16 cellular contexts compared by ENCODE assay signal in genomic region chr4:1842339-1842895, GRCh38. TPM values are rescaled to one million over a fixed set of nuclear protein-coding genes. Genes with fewer than 3 reads are reported as not detected.
A peak's percentile ranks its signal among the peaks of the same experiment; 100 is the strongest.
DNase-seq lines count a peak whose midpoint lies in the region; ATAC-seq, FAIRE-seq and TF ChIP-seq lines count a peak whose summit lies in the region.
"Had no signal": no experiment of that assay in that cellular context is flagged by ENCODE, and none has a peak within 500 bp of the region (broad histone marks: within the 10 kb centered on the region; RNA-seq: fewer than 3 reads in every experiment).

No MANE protein-coding gene starts in this region.

- peak overlapping the region; percentile 26; the same call in 1 of the 2 replicates for H3K14ac ChIP-seq in IMR-90 (replicated peaks; ENCODE audit: low read depth, low read length)

- H3K9me1 ChIP-seq in IMR-90 (ENCODE audit: insufficient read depth, low read length), result peaks cover 18% of the 10 kb centered on the region

- no peak overlapping the region for H3K4me3 Mint-ChIP-seq in Caco-2 (ENCODE audit: unreplicated experiment)
- H3K4me3 Mint-ChIP-seq in chondrocyte (ENCODE audit: unreplicated experiment), result no peak overlapping the region
- H3K4me3 Mint-ChIP-seq in stimulated activated memory B cell treated with anti-CD40 and anti-IgM and Interleukin-4, amounts not matched to agents 10 μg/mL and 1 μg/mL and 100 μg/mL, for 72 hours, result no peak overlapping the region
- H3K4me3 Mint-ChIP-seq: nephron progenitor cell; T-helper 1 cell treated with Interleukin-12 subunit alpha and Interleukin-12 subunit beta and Interleukin-4 antibody, amounts not matched to agents 30 μg/mL and 1 μg/mL, for 36 hours had no signal

- DNase-seq in Caco-2, result no peak
- DNase-seq in IMR-90, result no peak
- DNase-seq in chondrocyte (ENCODE audit: low spot score), result no peak
- no peak for DNase-seq in HepG2 (ENCODE audit: low spot score)
- no peak for DNase-seq in esophagus muscularis mucosa (ENCODE audit: extremely low spot score)
- no peak for DNase-seq in activated CD8-positive, alpha-beta memory T cell treated with anti-CD3 and anti-CD28 coated beads for 24 hours
- DNase-seq: activated naive CD4-positive, alpha-beta T cell treated with Interleukin-2 at 50 U/mL for 16 hours; head of caudate nucleus; islet precursor cell; NCI-H187; nephron progenitor cell; stimulated activated CD4-positive, alpha-beta T cell treated with anti-CD3 and anti-CD28 coated beads, Interleukin-1b, Interleukin-23, amount 100 ng/mL, for 48 hours had no signal

- no peak overlapping the region for H3K18ac ChIP-seq in IMR-90 (ENCODE audit: low read depth, low read length)

- CTCF ChIA-PET in Caco-2 (lab: Charles Lee) (no interaction called here), IMR-90 (lab: Yijun Ruan, JAX) (interaction anchor here (1.5 kb wide), 1 partner anchor 68 kb away, joined by 6 read pairs; no protein-coding TSS in a partner anchor), HepG2 (lab: Yijun Ruan, JAX; ENCODE audit: low intra/inter-chr PET ratio, low total read pairs) (no interaction called here)

- dilution Hi-C loops in IMR-90 (cut with HindIII; ENCODE audit: low sequenced_read_pairs, unreplicated experiment), result no loop called here

- no peak overlapping the region for H2BK15ac ChIP-seq in IMR-90 (ENCODE audit: low read depth, low read length)

- peaks cover 18 to 69% of the 10 kb centered on the region in 2 experiments for H3K79me1 ChIP-seq in IMR-90 (ENCODE audit: low read depth in 1 of 2, low read length in 2 of 2)

- no peak for TF ChIP-seq POLR2A in IMR-90 (IDR thresholded peaks at IDR 0.05; ENCODE audit: low read depth, low read length)
- TF ChIP-seq POLR2A in HepG2 (IDR thresholded peaks at IDR 0.05; ENCODE audit: insufficient read depth in 1 of 2, low read depth in 2 of 2, low read length in 2 of 2), result no peak
- TF ChIP-seq POLR2A in esophagus muscularis mucosa (IDR thresholded peaks at IDR 0.05; ENCODE audit: low read depth), result no peak

- H3K9me3 Mint-ChIP-seq in Caco-2 (ENCODE audit: unreplicated experiment), result no peaks in the 10 kb centered on the region
- H3K9me3 Mint-ChIP-seq in chondrocyte (ENCODE audit: low read depth), result no peaks in the 10 kb centered on the region
- H3K9me3 Mint-ChIP-seq in stimulated activated memory B cell treated with anti-CD40 and anti-IgM and Interleukin-4, amounts not matched to agents 10 μg/mL and 1 μg/mL and 100 μg/mL, for 72 hours, result no peaks in the 10 kb centered on the region
- H3K9me3 Mint-ChIP-seq: nephron progenitor cell; T-helper 1 cell treated with Interleukin-12 subunit alpha and Interleukin-12 subunit beta and Interleukin-4 antibody, amounts not matched to agents 30 μg/mL and 1 μg/mL, for 36 hours had no signal

- POLR2A ChIA-PET in Caco-2 (lab: Charles Lee), result no interaction called here
- POLR2A ChIA-PET in IMR-90 (lab: Charles Lee; ENCODE audit: unreplicated experiment), result no interaction called here
- POLR2A ChIA-PET in HepG2 (lab: Yijun Ruan, JAX), result no interaction called here

- H3K36me3 ChIP-seq in Caco-2 (ENCODE audit: control insufficient read depth, insufficient read depth, low read length), result no peaks in the 10 kb centered on the region; the same call in 1 of the 2 replicates
- peaks cover 39% of the 10 kb centered on the region for H3K36me3 ChIP-seq in IMR-90 (ENCODE audit: control insufficient read depth, insufficient read depth, low read length)
- H3K36me3 ChIP-seq in HepG2 (replicated peaks in 1 of 2; ENCODE audit: control insufficient read depth in 1 of 2, insufficient read depth in 2 of 2, low read length in 2 of 2), result peaks cover 34 to 73% of the 10 kb centered on the region in 2 experiments
- peaks cover 36 to 90% (median 80%) of the 10 kb centered on the region in 4 donors for H3K36me3 ChIP-seq in esophagus muscularis mucosa

- peak overlapping the region; percentile 84 for H2AK9ac ChIP-seq in IMR-90 (replicated peaks; ENCODE audit: low read depth, low read length, poor library complexity)

- in situ Hi-C loops in IMR-90 (cut with MboI; ENCODE audit: low sequenced_read_pairs), result no loop called here
- in situ Hi-C loops in HepG2 (cut with HindIII; ENCODE audit: extremely low pct_ligation_motif_present, low pct_unique_long_range_greater_than_20kb), result no loop called here

- H3K4me3 ChIP-seq in Caco-2 (ENCODE audit: low read depth, low read length), result no peak overlapping the region
- no peak overlapping the region for H3K4me3 ChIP-seq in IMR-90 (ENCODE audit: insufficient read depth, low read depth, low read length)
- no peak overlapping the region for H3K4me3 ChIP-seq in HepG2 (replicated peaks in 1 of 3; ENCODE audit: insufficient read depth in 1 of 3, low read depth in 2 of 3, low read length in 3 of 3)
- H3K4me3 ChIP-seq in esophagus muscularis mucosa, result no peak overlapping the region

- H2BK5ac ChIP-seq in IMR-90 (ENCODE audit: low read depth, low read length, poor library complexity, severe bottlenecking), result peak overlapping the region; percentile 31

- no peak overlapping the region for H3K9ac ChIP-seq in IMR-90 (ENCODE audit: low read depth, low read length)
- no peak overlapping the region for H3K9ac ChIP-seq in HepG2 (ENCODE audit: insufficient read depth, low read depth, low read length)

- H3K27ac Mint-ChIP-seq in Caco-2 (ENCODE audit: unreplicated experiment) (peak overlapping the region; percentile 60), chondrocyte (ENCODE audit: unreplicated experiment) (peak overlapping the region; percentile 90)
- no peak overlapping the region for H3K27ac Mint-ChIP-seq in stimulated activated memory B cell treated with anti-CD40 and anti-IgM and Interleukin-4, amounts not matched to agents 10 μg/mL and 1 μg/mL and 100 μg/mL, for 72 hours
- H3K27ac Mint-ChIP-seq: T-helper 1 cell treated with Interleukin-12 subunit alpha and Interleukin-12 subunit beta and Interleukin-4 antibody, amounts not matched to agents 30 μg/mL and 1 μg/mL, for 36 hours had no signal

- H3K9me3 ChIP-seq in Caco-2 (no peaks in the 10 kb centered on the region), IMR-90 (ENCODE audit: control insufficient read depth, insufficient read depth, low read length) (no peaks in the 10 kb centered on the region), HepG2 (ENCODE audit: low read length) (no peaks in the 10 kb centered on the region), esophagus muscularis mucosa (no peaks in the 10 kb centered on the region)

- WGBS in IMR-90 (ENCODE audit: extremely low coverage in 2 of 2, insufficient read length in 1 of 2), 2 experiments, result 88% methylated on average over 5 of the region's 13 CpGs; no CpG with 5 or more reads in 1 of the 2 experiments
- 100% methylated on average over 11 of the region's 13 CpGs for WGBS in HepG2 (ENCODE audit: low lambda C conversion rate)
- WGBS in esophagus muscularis mucosa, result 89% methylated on average over 7 of the region's 13 CpGs

- FAIRE-seq in HepG2 (lab: Jason Lieb, UNC), result no peak

- H2AFZ ChIP-seq in IMR-90 (replicated peaks; ENCODE audit: low read length, poor library complexity), result peak overlapping the region; percentile 81
- H2AFZ ChIP-seq in HepG2 (ENCODE audit: low read length), result no peak overlapping the region

- TF ChIP-seq EP300 in HepG2 (IDR thresholded peaks at IDR 0.05; ENCODE audit: low read depth in 2 of 2, low read length in 2 of 2) (no peak), HepG2 (CRISPR knock-in tag; IDR thresholded peaks at IDR 0.05; ENCODE audit: borderline replicate concordance) (no peak), esophagus muscularis mucosa (IDR thresholded peaks at IDR 0.05) (no peak)

- BruUV-seq in Caco-2 (replicated peaks; lab: Mats Ljungman, UMichigan) (no TSS peak), IMR-90 (replicated peaks; lab: Mats Ljungman, UMichigan) (no TSS peak), HepG2 (replicated peaks; lab: Mats Ljungman, UMichigan) (no TSS peak)

- peak overlapping the region; percentile 24 for H2BK120ac ChIP-seq in IMR-90 (ENCODE audit: low read depth, low read length)

- H3K27me3 Mint-ChIP-seq in Caco-2 (ENCODE audit: insufficient read depth, unreplicated experiment), result no peaks in the 10 kb centered on the region
- H3K27me3 Mint-ChIP-seq in chondrocyte (ENCODE audit: low read depth), result no peaks in the 10 kb centered on the region
- H3K27me3 Mint-ChIP-seq in stimulated activated memory B cell treated with anti-CD40 and anti-IgM and Interleukin-4, amounts not matched to agents 10 μg/mL and 1 μg/mL and 100 μg/mL, for 72 hours, result no peaks in the 10 kb centered on the region

- no peak overlapping the region for H4K5ac ChIP-seq in IMR-90 (ENCODE audit: low read depth, low read length)

- ATAC-seq in IMR-90 (ENCODE audit: low read depth) (peak; percentile 35), HepG2 (peak; percentile 44), GM18909 (IDR thresholded peaks at IDR 0.05; ENCODE audit: poor library complexity, unreplicated experiment) (no peak)
- no peak for ATAC-seq in stimulated activated memory B cell treated with anti-CD40 and anti-IgM and Interleukin-4, amounts not matched to agents 10 μg/mL and 1 μg/mL and 100 μg/mL, for 72 hours
- ATAC-seq: esophagus mucosa had no signal

- H3K4me2 ChIP-seq in IMR-90 (ENCODE audit: low read depth, low read length), result no peak overlapping the region
- H3K4me2 ChIP-seq in HepG2 (ENCODE audit: low read depth, low read length), result no peak overlapping the region

- no peaks in the 10 kb centered on the region for H3K4me1 Mint-ChIP-seq in Caco-2 (ENCODE audit: low read depth, unreplicated experiment)
- peaks cover 30% of the 10 kb centered on the region for H3K4me1 Mint-ChIP-seq in chondrocyte (ENCODE audit: low read depth)
- peaks cover 10% of the 10 kb centered on the region for H3K4me1 Mint-ChIP-seq in stimulated activated memory B cell treated with anti-CD40 and anti-IgM and Interleukin-4, amounts not matched to agents 10 μg/mL and 1 μg/mL and 100 μg/mL, for 72 hours

- peak overlapping the region; percentile 60; the same call in 1 of the 2 replicates for H2AK5ac ChIP-seq in IMR-90 (ENCODE audit: low read depth, low read length)

- no peak overlapping the region for H3K23ac ChIP-seq in IMR-90 (ENCODE audit: low read depth, low read length)

- H3K36me3 Mint-ChIP-seq in Caco-2 (ENCODE audit: insufficient read depth, unreplicated experiment) (peaks cover 73% of the 10 kb centered on the region), chondrocyte (ENCODE audit: low read depth) (peaks cover 10% of the 10 kb centered on the region)
- peaks cover 59% of the 10 kb centered on the region for H3K36me3 Mint-ChIP-seq in stimulated activated memory B cell treated with anti-CD40 and anti-IgM and Interleukin-4, amounts not matched to agents 10 μg/mL and 1 μg/mL and 100 μg/mL, for 72 hours

- H3K27ac ChIP-seq in IMR-90 (ENCODE audit: insufficient read depth, low read length) (peak overlapping the region; percentile 59), HepG2 (ENCODE audit: extremely low read length, insufficient read depth, low read length) (no peak overlapping the region), esophagus muscularis mucosa (replicated peaks in 1 of 4) (peak overlapping the region in 1 of 4 donors; percentile 37)

- intact Hi-C loops in Caco-2 (cut with micrococcal nuclease; ENCODE audit: unreplicated experiment) (no loop called here), IMR-90 (cut with micrococcal nuclease) (loop anchor here (2.0 kb wide), 1 partner anchor 56 kb away; no protein-coding TSS in a partner anchor), HepG2 (cut with micrococcal nuclease; ENCODE audit: unreplicated experiment) (no loop called here), esophagus muscularis mucosa (cut with DNase I) (no loop called here)

- H3K4me1 ChIP-seq in Caco-2 (no peaks in the 10 kb centered on the region), IMR-90 (ENCODE audit: control insufficient read depth, insufficient read depth, low read length) (peaks cover 21% of the 10 kb centered on the region), HepG2 (ENCODE audit: insufficient read depth, low read length) (no peaks in the 10 kb centered on the region), esophagus muscularis mucosa (peaks cover 9 to 31% (median 24%) of the 10 kb centered on the region in 4 donors)

- H3K56ac ChIP-seq in IMR-90 (ENCODE audit: extremely low read depth, insufficient read depth, low read length), result no peak overlapping the region

- H2BK20ac ChIP-seq in IMR-90 (ENCODE audit: low read depth, low read length), result peak overlapping the region; percentile 40; the same call in 1 of the 2 replicates

- peaks cover 10% of the 10 kb centered on the region for H3K79me2 ChIP-seq in HepG2 (ENCODE audit: insufficient read depth, low read length)

- TF ChIP-seq CTCF in Caco-2 (IDR thresholded peaks at IDR 0.05; ENCODE audit: insufficient read depth in 1 of 2, low read depth in 1 of 2, low read length in 1 of 2, severe bottlenecking in 1 of 2, unreplicated experiment in 1 of 2) (no peak), IMR-90 (conservative IDR thresholded peaks at IDR 0.05; ENCODE audit: low read depth, low read length) (no peak), chondrocyte (IDR thresholded peaks at IDR 0.05) (no peak), HepG2 (CRISPR knock-in tag; IDR thresholded peaks at IDR 0.05) (no peak), esophagus muscularis mucosa (IDR thresholded peaks at IDR 0.05) (no peak)

- peaks cover 30% of the 10 kb centered on the region for H4K20me1 ChIP-seq in IMR-90 (ENCODE audit: insufficient read depth, low read length)
- H4K20me1 ChIP-seq in HepG2 (ENCODE audit: insufficient read depth, low read length), result no peaks in the 10 kb centered on the region; the same call in 1 of the 2 replicates

- peak overlapping the region in 1 of 2 experiments; percentile 58; a peak in 2 of 4 replicates for H4K8ac ChIP-seq in IMR-90 (ENCODE audit: low read depth in 2 of 2, low read length in 2 of 2)

- peak overlapping the region; percentile 49; the same call in 1 of the 2 replicates for H3K4ac ChIP-seq in IMR-90 (ENCODE audit: low read depth, low read length)

- H3K27me3 ChIP-seq in Caco-2 (replicated peaks; ENCODE audit: control insufficient read depth, insufficient read depth, low read length) (no peaks in the 10 kb centered on the region), IMR-90 (ENCODE audit: control insufficient read depth, insufficient read depth, low read length) (no peaks in the 10 kb centered on the region), HepG2 (ENCODE audit: control insufficient read depth in 1 of 2, insufficient read depth in 2 of 2, low read length in 2 of 2) (no peaks in the 10 kb centered on the region), esophagus muscularis mucosa (no peaks in the 10 kb centered on the region)

- peak overlapping the region; percentile 9 for H4K91ac ChIP-seq in IMR-90 (ENCODE audit: insufficient read depth, low read depth, low read length)

- TF ChIP-seq RAD21 in IMR-90 (IDR thresholded peaks at IDR 0.05; ENCODE audit: low read length), result no peak
- no peak for TF ChIP-seq RAD21 in HepG2 (CRISPR knock-in tag; IDR thresholded peaks at IDR 0.05)

RNA-seq across cellular contexts. Expression of gene LETM1, which starts 13.5 kb away (rescaled TPM):
- total RNA-seq in Caco-2 (2022) (63.9 and 68.9 TPM in 2 replicates), IMR-90 (2012; rRNA removed) (49.3 and 68.0 TPM in 2 replicates), chondrocyte (39.6 to 45.2 TPM (median 41.3 TPM) in 3 replicates), HepG2 (2016; rRNA removed; fragmentation: Illumina TruSeq; extraction: Trizol) (29.4 and 41.6 TPM in 2 replicates), esophagus muscularis mucosa (10 to 100 TPM; 23.7 to 34.7 (median 33.3) TPM)
- polyA plus RNA-seq in IMR-90 (2012; rRNA removed) (25.0 and 28.2 TPM in 2 replicates), HepG2 (2011; rRNA removed) (9.7 and 14.7 TPM in 2 replicates)
- polyA plus RNA-seq in IMR-90 (2012; cell fraction: cytosol; rRNA removed), result 14.8 and 16.4 TPM in 2 replicates
- 60.7 and 127 TPM in 2 replicates for polyA plus RNA-seq in IMR-90 (2012; cell fraction: nucleus; rRNA removed; ENCODE audit: low replicate concordance)
- total RNA-seq in HepG2 (2016; cell fraction: cytosol; rRNA removed; fragmentation: Illumina TruSeq; extraction: Trizol; ENCODE audit: low read depth), result 5.3 and 7.1 TPM in 2 replicates
- total RNA-seq in HepG2 (2016; cell fraction: insoluble cytoplasmic fraction; rRNA removed; fragmentation: Illumina TruSeq; extraction: Trizol), result 25.4 and 43.2 TPM in 2 replicates
- total RNA-seq in HepG2 (2016; cell fraction: membrane; rRNA removed; fragmentation: Illumina TruSeq; extraction: Trizol), result 10.6 and 10.8 TPM in 2 replicates
- total RNA-seq in HepG2 (2016; cell fraction: nucleus; rRNA removed; fragmentation: Illumina TruSeq; extraction: Trizol), result 39.8 and 46.4 TPM in 2 replicates
- 6.3 and 8.5 TPM in 2 replicates for polyA plus RNA-seq in HepG2 (2011; cell fraction: cytosol; rRNA removed)
- 56.2 and 61.1 TPM in 2 replicates for polyA plus RNA-seq in HepG2 (2011; cell fraction: nucleus; rRNA removed)
- 12.6 and 16.7 TPM in 2 replicates for polyA plus RNA-seq in HepG2 (2012)
- 1.6 and 2.1 TPM in 2 replicates for polyA plus RNA-seq in HepG2 (2016; cell fraction: cytosol; fragmentation: Illumina TruSeq; extraction: Trizol; ENCODE audit: low read depth)
- 14.8 and 19.6 TPM in 2 replicates for polyA plus RNA-seq in HepG2 (2016; cell fraction: insoluble cytoplasmic fraction; fragmentation: Illumina TruSeq; extraction: Trizol; ENCODE audit: low read depth)
- 3.7 and 4.3 TPM in 2 replicates for polyA plus RNA-seq in HepG2 (2016; cell fraction: membrane; fragmentation: Illumina TruSeq; extraction: Trizol; ENCODE audit: low read depth)
- polyA plus RNA-seq in HepG2 (2016; cell fraction: nucleus; fragmentation: Illumina TruSeq; extraction: Trizol; ENCODE audit: insufficient read depth, low read depth), result 74.4 and 84.9 TPM in 2 replicates
- 41.3 and 51.6 TPM in 2 replicates for polyA minus RNA-seq in HepG2 (2011; rRNA and poly(A)+ RNA removed; ENCODE audit: low replicate concordance)
- 26.3 and 30.1 TPM in 2 replicates for polyA minus RNA-seq in HepG2 (2011; cell fraction: cytosol; rRNA and poly(A)+ RNA removed)
- polyA minus RNA-seq in HepG2 (2011; cell fraction: nucleus; rRNA and poly(A)+ RNA removed), result 21.1 and 31.3 TPM in 2 replicates

RNA-seq across cellular contexts. Expression of gene NSD2, which starts 28.8 kb away (rescaled TPM):
- total RNA-seq in Caco-2 (2022), result 113 and 122 TPM in 2 replicates
- total RNA-seq in IMR-90 (2012; rRNA removed), result 62.2 and 68.1 TPM in 2 replicates
- 29.4 and 35.9 TPM in 2 replicates for polyA plus RNA-seq in IMR-90 (2012; rRNA removed)
- 16.7 and 21.3 TPM in 2 replicates for polyA plus RNA-seq in IMR-90 (2012; cell fraction: cytosol; rRNA removed)
- polyA plus RNA-seq in IMR-90 (2012; cell fraction: nucleus; rRNA removed; ENCODE audit: low replicate concordance), result 73.1 and 75.4 TPM in 2 replicates
- total RNA-seq in chondrocyte, result 46.9 to 56.5 TPM (median 53.5 TPM) in 3 replicates
- 62.0 and 65.9 TPM in 2 replicates for total RNA-seq in HepG2 (2016; rRNA removed; fragmentation: Illumina TruSeq; extraction: Trizol)
- total RNA-seq in HepG2 (2016; cell fraction: cytosol; rRNA removed; fragmentation: Illumina TruSeq; extraction: Trizol; ENCODE audit: low read depth), result 184 and 195 TPM in 2 replicates
- total RNA-seq in HepG2 (2016; cell fraction: insoluble cytoplasmic fraction; rRNA removed; fragmentation: Illumina TruSeq; extraction: Trizol), result 53.2 and 63.6 TPM in 2 replicates
- total RNA-seq in HepG2 (2016; cell fraction: membrane; rRNA removed; fragmentation: Illumina TruSeq; extraction: Trizol), result 147 and 176 TPM in 2 replicates
- total RNA-seq in HepG2 (2016; cell fraction: nucleus; rRNA removed; fragmentation: Illumina TruSeq; extraction: Trizol), result 58.7 and 66.8 TPM in 2 replicates
- polyA plus RNA-seq in HepG2 (2011; rRNA removed), result 19.4 and 22.0 TPM in 2 replicates
- 11.1 and 12.8 TPM in 2 replicates for polyA plus RNA-seq in HepG2 (2011; cell fraction: cytosol; rRNA removed)
- polyA plus RNA-seq in HepG2 (2011; cell fraction: nucleus; rRNA removed), result 56.9 and 75.7 TPM in 2 replicates
- polyA plus RNA-seq in HepG2 (2012), result 26.3 and 32.9 TPM in 2 replicates
- 11.4 and 12.5 TPM in 2 replicates for polyA plus RNA-seq in HepG2 (2016; cell fraction: cytosol; fragmentation: Illumina TruSeq; extraction: Trizol; ENCODE audit: low read depth)
- 37.5 and 47.3 TPM in 2 replicates for polyA plus RNA-seq in HepG2 (2016; cell fraction: insoluble cytoplasmic fraction; fragmentation: Illumina TruSeq; extraction: Trizol; ENCODE audit: low read depth)
- 30.1 and 30.2 TPM in 2 replicates for polyA plus RNA-seq in HepG2 (2016; cell fraction: membrane; fragmentation: Illumina TruSeq; extraction: Trizol; ENCODE audit: low read depth)
- 107 and 112 TPM in 2 replicates for polyA plus RNA-seq in HepG2 (2016; cell fraction: nucleus; fragmentation: Illumina TruSeq; extraction: Trizol; ENCODE audit: insufficient read depth, low read depth)
- 72.2 and 123 TPM in 2 replicates for polyA minus RNA-seq in HepG2 (2011; rRNA and poly(A)+ RNA removed; ENCODE audit: low replicate concordance)
- 27.9 and 31.4 TPM in 2 replicates for polyA minus RNA-seq in HepG2 (2011; cell fraction: cytosol; rRNA and poly(A)+ RNA removed)
- polyA minus RNA-seq in HepG2 (2011; cell fraction: nucleus; rRNA and poly(A)+ RNA removed), result 66.3 and 67.3 TPM in 2 replicates
- total RNA-seq in esophagus muscularis mucosa, result 10 to 100 TPM; 31.8 to 44.2 (median 37.5) TPM

RNA-seq across cellular contexts. Expression of gene FGFR3, which starts 49.3 kb away (rescaled TPM):
- total RNA-seq in Caco-2 (2022) (112 and 132 TPM in 2 replicates), IMR-90 (2012; rRNA removed) (0.18 and 0.28 TPM in 2 replicates), chondrocyte (1.3 to 4.3 TPM (median 3.4 TPM) in 3 replicates), HepG2 (2016; rRNA removed; fragmentation: Illumina TruSeq; extraction: Trizol) (40.2 and 103 TPM in 2 replicates), esophagus muscularis mucosa (1 to 10 TPM; 1.2 to 2.0 (median 1.6) TPM)
- polyA plus RNA-seq in IMR-90 (2012; rRNA removed) (0.67 and 0.93 TPM in 2 replicates), HepG2 (2011; rRNA removed) (109 and 159 TPM in 2 replicates)
- 0.34 and 0.74 TPM in 2 replicates for polyA plus RNA-seq in IMR-90 (2012; cell fraction: cytosol; rRNA removed)
- polyA plus RNA-seq in IMR-90 (2012; cell fraction: nucleus; rRNA removed; ENCODE audit: low replicate concordance), result 0.93 and 4.6 TPM in 2 replicates
- total RNA-seq in HepG2 (2016; cell fraction: cytosol; rRNA removed; fragmentation: Illumina TruSeq; extraction: Trizol; ENCODE audit: low read depth), result 18.3 and 22.4 TPM in 2 replicates
- 38.7 and 106 TPM in 2 replicates for total RNA-seq in HepG2 (2016; cell fraction: insoluble cytoplasmic fraction; rRNA removed; fragmentation: Illumina TruSeq; extraction: Trizol)
- total RNA-seq in HepG2 (2016; cell fraction: membrane; rRNA removed; fragmentation: Illumina TruSeq; extraction: Trizol), result 39.4 and 45.4 TPM in 2 replicates
- total RNA-seq in HepG2 (2016; cell fraction: nucleus; rRNA removed; fragmentation: Illumina TruSeq; extraction: Trizol), result 114 and 144 TPM in 2 replicates
- polyA plus RNA-seq in HepG2 (2011; cell fraction: cytosol; rRNA removed), result 87.8 and 132 TPM in 2 replicates
- polyA plus RNA-seq in HepG2 (2011; cell fraction: nucleus; rRNA removed), result 914 and 1,354 TPM in 2 replicates
- 127 and 140 TPM in 2 replicates for polyA plus RNA-seq in HepG2 (2012)
- 6.7 and 7.6 TPM in 2 replicates for polyA plus RNA-seq in HepG2 (2016; cell fraction: cytosol; fragmentation: Illumina TruSeq; extraction: Trizol; ENCODE audit: low read depth)
- 36.5 and 42.1 TPM in 2 replicates for polyA plus RNA-seq in HepG2 (2016; cell fraction: insoluble cytoplasmic fraction; fragmentation: Illumina TruSeq; extraction: Trizol; ENCODE audit: low read depth)
- 24.3 and 24.6 TPM in 2 replicates for polyA plus RNA-seq in HepG2 (2016; cell fraction: membrane; fragmentation: Illumina TruSeq; extraction: Trizol; ENCODE audit: low read depth)
- 393 and 407 TPM in 2 replicates for polyA plus RNA-seq in HepG2 (2016; cell fraction: nucleus; fragmentation: Illumina TruSeq; extraction: Trizol; ENCODE audit: insufficient read depth, low read depth)
- 7.3 and 222 TPM in 2 replicates for polyA minus RNA-seq in HepG2 (2011; rRNA and poly(A)+ RNA removed; ENCODE audit: low replicate concordance)
- 97.8 and 100 TPM in 2 replicates for polyA minus RNA-seq in HepG2 (2011; cell fraction: cytosol; rRNA and poly(A)+ RNA removed)
- polyA minus RNA-seq in HepG2 (2011; cell fraction: nucleus; rRNA and poly(A)+ RNA removed), result 130 and 153 TPM in 2 replicates

Comparison
In these comparisons a context has a peak if more than half of its experiments do, and no peak if none do; other contexts are left out.
1. ATAC-seq: peak in IMR-90 (single experiment) and HepG2 (single experiment); none in GM18909 (single experiment) and stimulated activated memory B cell treated with anti-CD40 and anti-IgM and Interleukin-4, amounts not matched to agents 10 μg/mL and 1 μg/mL and 100 μg/mL, for 72 hours (single experiment).